ENCODE assay signal across 35 cellular contexts in genomic region chr2:41981417-41981816, GRCh38.
"Had no signal": no experiment of that assay in that cellular context is flagged by ENCODE, and none has a peak within 500 bp of the region (broad histone marks: within the 10 kb centered on the region; RNA-seq: fewer than 3 reads in every experiment).

No MANE protein-coding gene starts in this region.

- H3K36me3 ChIP-seq: MG63 had no signal

- H3K4me3 ChIP-seq: MG63 had no signal

- DNase-seq: MG63, MM.1S, MV-4-11, NCI-H1048, NCI-H1092, NCI-H1092 treated with DMSO at 0.1 percent for 48 hours, NCI-H1105, NCI-H1105 treated with DMSO at 0.1 percent for 48 hours, NCI-H1417, NCI-H1417 treated with DMSO at 0.1 percent for 48 hours, NCI-H1436, NCI-H1436 treated with DMSO at 0.1 percent for 48 hours, NCI-H146, NCI-H1694, NCI-H1694 treated with DMSO at 0.1 percent for 48 hours, NCI-H187, NCI-H187 treated with DMSO at 0.1 percent for 48 hours, NCI-H1930, NCI-H2029, NCI-H2029 treated with DMSO at 0.1 percent for 48 hours, NCI-H2081, NCI-H2081 treated with DMSO at 0.1 percent for 48 hours, NCI-H2107, NCI-H2171, NCI-H2171 treated with DMSO at 0.1 percent for 48 hours, NCI-H2227 treated with DMSO at 0.1 percent for 48 hours, NCI-H226, NCI-H345, NCI-H446, NCI-H446 treated with DMSO at 0.1 percent for 48 hours, NCI-H510A, NCI-H510A treated with DMSO at 0.1 percent for 48 hours, NCI-H524, NCI-H524 treated with DMSO at 0.1 percent for 48 hours, NCI-H526 had no signal

- H3K27me3 ChIP-seq: MG63 had no signal

- H3K9me3 ChIP-seq: MG63 had no signal
